In the genomic region with DNA sequence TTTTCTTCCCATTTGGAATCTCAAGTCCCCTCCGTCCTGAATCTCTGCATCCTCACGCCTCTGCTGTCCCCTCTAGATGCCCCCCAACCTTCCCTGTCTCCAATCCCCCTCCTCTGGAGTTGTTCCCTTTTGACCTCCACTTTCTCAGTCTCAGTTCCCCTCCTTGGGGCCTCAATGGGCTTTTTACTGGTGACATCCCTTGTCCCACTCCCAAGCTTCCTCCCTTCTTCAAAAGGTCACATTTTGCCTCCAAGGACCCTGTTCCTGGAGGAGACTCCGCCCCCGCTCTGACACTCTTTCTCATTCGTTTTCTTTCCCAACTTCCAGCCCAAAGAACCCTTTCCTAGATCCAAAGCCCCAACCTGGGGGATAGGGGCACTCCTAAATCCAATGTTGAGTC, we compare ENCODE assay signal across 8 cellular contexts. TPM values are rescaled to one million over a fixed set of nuclear protein-coding genes. Genes with fewer than 3 reads are reported as not detected.
A peak's percentile ranks its signal among the peaks of the same experiment; 100 is the strongest.
DNase-seq lines count a peak whose midpoint lies in the region; ATAC-seq and TF ChIP-seq lines count a peak whose summit lies in the region.

No MANE protein-coding gene starts in this region.

- H3K4me1 ChIP-seq in GM23338 (ENCODE audit: insufficient read depth): peaks cover 8% of the 10 kb centered on the region; the same call in 1 of the 2 replicates

- H3K36me3 Mint-ChIP-seq in GM23338 (ENCODE audit: low read depth) (peaks cover 20% of the 10 kb centered on the region), glutamatergic neuron (ENCODE audit: unreplicated experiment) (no peaks in the 10 kb centered on the region)

- H3K27me3 ChIP-seq in GM23338 (ENCODE audit: insufficient read depth): no peaks in the 10 kb centered on the region

- H3K79me2 ChIP-seq in GM23338 (replicated peaks; ENCODE audit: insufficient read depth): peaks cover 37% of the 10 kb centered on the region

- no peaks in the 10 kb centered on the region for H3K9me2 ChIP-seq in GM23338 (ENCODE audit: insufficient read depth)

- DNase-seq in GM23338 (ENCODE audit: low spot score) (peak; percentile 33), UCSD-AML1 (lab: John Stamatoyannopoulos, UW; ENCODE audit: unreplicated experiment) (peak; percentile 55), glutamatergic neuron (no peak), NCI-H226 (no peak), mesenteric fat pad (ENCODE audit: low spot score) (no peak), NCI-H187 treated with DMSO at 0.1 percent for 48 hours (lab: John Stamatoyannopoulos, UW) (no peak)

- no peaks in the 10 kb centered on the region; the same call in 1 of the 2 replicates for H4K20me1 ChIP-seq in GM23338 (replicated peaks; ENCODE audit: insufficient read depth)

- H3K27me3 Mint-ChIP-seq in GM23338 (ENCODE audit: insufficient read depth, low read depth, poor library complexity): peaks cover 11% of the 10 kb centered on the region
- H3K27me3 Mint-ChIP-seq in glutamatergic neuron (ENCODE audit: unreplicated experiment): peaks cover 5% of the 10 kb centered on the region

- ATAC-seq in GM23338: no peak
- ATAC-seq in GM21737 (IDR thresholded peaks at IDR 0.05; ENCODE audit: unreplicated experiment): no peak

- H3K4me1 Mint-ChIP-seq in GM23338 (peaks cover 11% of the 10 kb centered on the region), glutamatergic neuron (ENCODE audit: low read depth, unreplicated experiment) (peaks cover 6% of the 10 kb centered on the region)

- H3K27ac Mint-ChIP-seq in GM23338 (peak overlapping the region; percentile 99), glutamatergic neuron (ENCODE audit: unreplicated experiment) (peak overlapping the region; percentile 91)

- H3K27ac ChIP-seq in GM23338 (ENCODE audit: low read depth): peak overlapping the region; percentile 94
- peak overlapping the region in 20 of 21 experiments; percentile 37 to 95 (median 90) for H3K27ac ChIP-seq in skin epidermis

- no peaks in the 10 kb centered on the region for H3K36me3 ChIP-seq in GM23338 (ENCODE audit: insufficient read depth)

- 0 out of 2 replicates have a peak, but pooled peaks cover 5% of the 10 kb centered on the region for H3F3A ChIP-seq in GM23338 (replicated peaks; ENCODE audit: low read depth)

- H3K9me3 Mint-ChIP-seq in GM23338 (0 out of 3 replicates have a peak, but pooled peaks cover 5% of the 10 kb centered on the region), glutamatergic neuron (ENCODE audit: unreplicated experiment) (peaks cover 3% of the 10 kb centered on the region)

- H2AFZ ChIP-seq in GM23338: no peak overlapping the region

- peak overlapping the region; percentile 89 for H3K4me2 ChIP-seq in GM23338

- peak overlapping the region; percentile 90 for H3K4me3 Mint-ChIP-seq in GM23338
- peak overlapping the region; percentile 96 for H3K4me3 Mint-ChIP-seq in glutamatergic neuron (ENCODE audit: unreplicated experiment)

- TF ChIP-seq CTCF in GM23338 (conservative IDR thresholded peaks at IDR 0.05; ENCODE audit: low read depth in 2 of 2) (no peak), glutamatergic neuron (IDR thresholded peaks at IDR 0.05; ENCODE audit: partially characterized antibody, unreplicated experiment) (no peak)

- H3K4me3 ChIP-seq in GM23338 (peak overlapping the region; percentile 73), skin epidermis (peak overlapping the region; percentile 55 to 91 (median 81))

TF ChIP-seq in GM23338, 12 proteins besides CTCF, POLR2A, EP300 and RAD21:
- TF ChIP-seq ZNF114 (CRISPR knock-in tag; IDR thresholded peaks at IDR 0.05): no peak
- TF ChIP-seq, protein P1, sequence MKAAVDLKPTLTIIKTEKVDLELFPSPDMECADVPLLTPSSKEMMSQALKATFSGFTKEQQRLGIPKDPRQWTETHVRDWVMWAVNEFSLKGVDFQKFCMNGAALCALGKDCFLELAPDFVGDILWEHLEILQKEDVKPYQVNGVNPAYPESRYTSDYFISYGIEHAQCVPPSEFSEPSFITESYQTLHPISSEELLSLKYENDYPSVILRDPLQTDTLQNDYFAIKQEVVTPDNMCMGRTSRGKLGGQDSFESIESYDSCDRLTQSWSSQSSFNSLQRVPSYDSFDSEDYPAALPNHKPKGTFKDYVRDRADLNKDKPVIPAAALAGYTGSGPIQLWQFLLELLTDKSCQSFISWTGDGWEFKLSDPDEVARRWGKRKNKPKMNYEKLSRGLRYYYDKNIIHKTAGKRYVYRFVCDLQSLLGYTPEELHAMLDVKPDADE (IDR thresholded peaks at IDR 0.05): no peak

RNA-seq across cellular contexts. Expression of a gene that starts 1.0 kb away (rescaled TPM):
- 115 and 140 TPM in 2 replicates for total RNA-seq in GM23338 (2014; rRNA removed; shearing (Covaris generic))
- polyA plus RNA-seq in GM23338 (2016; fragmentation: Nextera tagmentation; extraction: Ambion mirVana): 278 and 299 TPM in 2 replicates
- total RNA-seq in glutamatergic neuron (ENCODE audit: unreplicated experiment) (95.4 TPM), mesenteric fat pad (228 TPM)

RNA-seq across cellular contexts. Expression of a gene that starts 11.2 kb away (rescaled TPM):
- total RNA-seq in GM23338 (2014; rRNA removed; shearing (Covaris generic)): 49.4 and 57.7 TPM in 2 replicates
- 13.6 and 14.4 TPM in 2 replicates for polyA plus RNA-seq in GM23338 (2016; fragmentation: Nextera tagmentation; extraction: Ambion mirVana)
- total RNA-seq in glutamatergic neuron (ENCODE audit: unreplicated experiment): 127 TPM
- total RNA-seq in mesenteric fat pad: 53.3 TPM

Comparison
In these comparisons a context has a peak if more than half of its experiments do, and no peak if none do; other contexts are left out.
1. DNase-seq: peak in GM23338 (single experiment) and UCSD-AML1 (single experiment); none in glutamatergic neuron (single experiment), NCI-H226 (single experiment), mesenteric fat pad (single experiment) and NCI-H187 treated with DMSO at 0.1 percent for 48 hours (single experiment).